Comparison of ENCODE assay signal across 12 cellular contexts in genomic region chr12:108816652-108817335, GRCh38. TPM values are rescaled to one million over a fixed set of nuclear protein-coding genes. Genes with fewer than 3 reads are reported as not detected.
DNase-seq lines count a peak whose midpoint lies in the region; TF ChIP-seq lines count a peak whose summit lies in the region.
"Had no signal": no experiment of that assay in that cellular context is flagged by ENCODE, and none has a peak within 500 bp of the region (broad histone marks: within the 10 kb centered on the region; RNA-seq: fewer than 3 reads in every experiment).

No MANE protein-coding gene starts in this region.

- in situ Hi-C loops in KBM-7 (cut with MboI; ENCODE audit: low pct_unique_long_range_greater_than_20kb, low sequenced_read_pairs) = no loop called here

- DNase-seq in AG04450 (ENCODE audit: low read depth, low spot score) = no peak
- peak; percentile 58 for DNase-seq in NCI-H2196 (lab: John Stamatoyannopoulos, UW; ENCODE audit: unreplicated experiment)
- no peak for DNase-seq in esophagus squamous epithelium (lab: John Stamatoyannopoulos, UW)
- DNase-seq in osteoblast (ENCODE audit: insufficient read length, low spot score, missing footprints) = no peak
- no peak for DNase-seq in KBM-7
- DNase-seq in DMS153 (lab: John Stamatoyannopoulos, UW) = no peak
- DNase-seq in GM20000 (ENCODE audit: low spot score) = no peak
- no peak for DNase-seq in amniotic stem cell (lab: John Stamatoyannopoulos, UW)
- DNase-seq: activated T-cell treated with anti-CD3 and anti-CD28 coated beads, Interleukin-2, amount 50 U/mL, for 48 hours; immature natural killer cell; NCI-H1048; NCI-H524 treated with DMSO at 0.1 percent for 48 hours had no signal

- no peaks in the 10 kb centered on the region for H3K27me3 ChIP-seq in AG04450 (ENCODE audit: control insufficient read depth, insufficient read depth, low read length)
- H3K27me3 ChIP-seq in esophagus squamous epithelium = no peaks in the 10 kb centered on the region
- H3K27me3 ChIP-seq in osteoblast (ENCODE audit: insufficient read depth, low read length) = no peaks in the 10 kb centered on the region

- peaks cover 0 to 94% (median 6%) of the 10 kb centered on the region in 3 donors for H3K36me3 ChIP-seq in esophagus squamous epithelium
- H3K36me3 ChIP-seq in osteoblast (ENCODE audit: insufficient read depth, low read length) = peaks cover 92% of the 10 kb centered on the region

- TF ChIP-seq CTCF in AG04450 (IDR thresholded peaks at IDR 0.05; ENCODE audit: low read depth, low read length) (no peak), esophagus squamous epithelium (IDR thresholded peaks at IDR 0.05) (no peak), osteoblast (IDR thresholded peaks at IDR 0.05; ENCODE audit: extremely low read depth, low read depth, low read length) (no peak), GM20000 (IDR thresholded peaks at IDR 0.05; ENCODE audit: extremely low read depth, missing control alignments) (no peak)

- H3K27ac ChIP-seq in AG04450 (ENCODE audit: low read depth, low read length) (peak overlapping the region; percentile 31), esophagus squamous epithelium (peak overlapping the region; percentile 68 to 88 (median 83)), osteoblast (ENCODE audit: low read depth, low read length) (peak overlapping the region; percentile 72)

- TF ChIP-seq POLR2A in esophagus squamous epithelium (IDR thresholded peaks at IDR 0.05) = no peak

- POLR2A ChIA-PET in AG04450 (lab: Yijun Ruan, JAX) = interaction anchor here (0.6 to 1.0 kb wide), 2 partner anchors 9 to 21 kb away, joined by 3 to 4 read pairs; no protein-coding TSS in a partner anchor

- H3K4me2 ChIP-seq in osteoblast (ENCODE audit: insufficient read depth, low read length) = no peak overlapping the region

- H3K4me1 ChIP-seq in esophagus squamous epithelium (peaks cover 27 to 70% (median 29%) of the 10 kb centered on the region in 3 donors), osteoblast (ENCODE audit: insufficient read depth, low read length) (peaks cover 18% of the 10 kb centered on the region)

- no peaks in the 10 kb centered on the region for H4K20me1 ChIP-seq in osteoblast (ENCODE audit: insufficient read depth, low read length)

- H3K9me3 ChIP-seq in AG04450 (ENCODE audit: control insufficient read depth, insufficient read depth, low read length) (no peaks in the 10 kb centered on the region; the same call in 1 of the 2 replicates), esophagus squamous epithelium (no peaks in the 10 kb centered on the region), osteoblast (ENCODE audit: low read depth, low read length) (no peaks in the 10 kb centered on the region)

- intact Hi-C loops in esophagus squamous epithelium (cut with DNase I) = no loop called here

- WGBS in esophagus squamous epithelium, 2 donors = 65 to 75% methylated on average over 13 of the region's 13 CpGs

- H2AFZ ChIP-seq in osteoblast (ENCODE audit: low read length) = no peak overlapping the region

- peaks cover 96% of the 10 kb centered on the region for H3K79me2 ChIP-seq in osteoblast (ENCODE audit: insufficient read depth, low read length)

- CTCF ChIA-PET in AG04450 (lab: Charles Lee) = no interaction called here

- no peak overlapping the region for H3K4me3 ChIP-seq in AG04450 (ENCODE audit: low read depth, low read length)
- H3K4me3 ChIP-seq in esophagus squamous epithelium = no peak overlapping the region
- H3K4me3 ChIP-seq in osteoblast (ENCODE audit: insufficient read depth, low read length) = no peak overlapping the region

RNA-seq across cellular contexts. Expression of gene SSH1, which starts 40.6 kb away (rescaled TPM):
- polyA plus RNA-seq in AG04450 (2011; rRNA removed) = 44.7 and 50.5 TPM in 2 replicates
- polyA minus RNA-seq in AG04450 (2011; rRNA and poly(A)+ RNA removed) = 64.2 and 77.4 TPM in 2 replicates
- total RNA-seq in esophagus squamous epithelium (10 to 100 TPM; 10.1 to 25.5 (median 12.6) TPM), osteoblast (31.8 and 34.2 TPM in 2 replicates)

Comparison
In these comparisons a context has a peak if more than half of its experiments do, and no peak if none do; other contexts are left out.
1. H3K27ac ChIP-seq: peak in every context shown above with its lines; median percentile 83 in esophagus squamous epithelium; 72 in osteoblast; 31 in AG04450.